Comparison of ENCODE assay signal across 14 cellular contexts in the genomic region with DNA sequence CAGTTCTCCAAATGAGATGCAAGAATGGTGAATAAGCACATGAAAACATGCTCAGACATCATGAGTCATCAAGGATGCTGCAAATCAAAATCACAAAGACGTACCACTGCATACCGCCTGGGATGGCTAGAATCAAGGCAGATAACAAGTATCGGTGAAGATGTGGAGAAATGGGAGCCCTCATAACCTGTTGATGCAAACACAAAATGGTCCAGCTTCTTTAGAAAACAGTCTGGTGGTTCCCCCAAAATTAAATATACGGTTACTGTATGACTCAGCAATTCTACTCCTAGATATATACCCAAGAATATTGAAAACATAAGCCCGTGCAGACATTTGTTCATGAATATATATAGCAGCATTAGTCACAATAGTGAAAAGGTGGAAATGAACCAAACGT. TPM values are rescaled to one million over a fixed set of nuclear protein-coding genes. Genes with fewer than 3 reads are reported as not detected.
DNase-seq lines count a peak whose midpoint lies in the region; ATAC-seq, FAIRE-seq and TF ChIP-seq lines count a peak whose summit lies in the region.
"Had no signal": no experiment of that assay in that cellular context is flagged by ENCODE, and none has a peak within 500 bp of the region (broad histone marks: within the 10 kb centered on the region; RNA-seq: fewer than 3 reads in every experiment).

No MANE protein-coding gene starts in this region.

- H3K4me1 ChIP-seq in H1 (replicated peaks in 1 of 4; ENCODE audit: control insufficient read depth in 3 of 4, insufficient read depth in 4 of 4, low read length in 3 of 4) = 0 out of 7 replicates have a peak, but pooled peaks cover 0 to 3% (median 0%) of the 10 kb centered on the region in 4 experiments
- no peaks in the 10 kb centered on the region for H3K4me1 ChIP-seq in upper lobe of right lung
- H3K4me1 ChIP-seq in CD8-positive, alpha-beta memory T cell (ENCODE audit: insufficient read depth, low read length) = no peaks in the 10 kb centered on the region
- H3K4me1 ChIP-seq: body of pancreas had no signal

- FAIRE-seq in H1 (lab: Jason Lieb, UNC) = no peak

- no peak overlapping the region for H2BK120ac ChIP-seq in H1 (replicated peaks; ENCODE audit: low read depth, low read length)

- H3K4me3 Mint-ChIP-seq in CD8-positive, alpha-beta memory T cell = no peak overlapping the region
- H3K4me3 Mint-ChIP-seq: mesothelial cell of epicardium had no signal

- no peak overlapping the region for H3K18ac ChIP-seq in H1 (ENCODE audit: extremely low read depth, low read length)

- no peak overlapping the region for H2BK20ac ChIP-seq in H1 (ENCODE audit: low read length)

- no peak overlapping the region for H2BK5ac ChIP-seq in H1 (ENCODE audit: low read depth, low read length)

- DNase-seq in H1 (ENCODE audit: low read depth in 1 of 2, low spot score in 2 of 2) (no peak), upper lobe of right lung (no peak), NCI-H524 (lab: John Stamatoyannopoulos, UW) (no peak), medulla oblongata (ENCODE audit: extremely low spot score) (no peak)
- DNase-seq in CD8-positive, alpha-beta memory T cell = no peak
- DNase-seq: body of pancreas, SHP77 had no signal

- no peak overlapping the region for H4K8ac ChIP-seq in H1 (ENCODE audit: extremely low read depth, insufficient read depth, low read length)

- H3K27me3 ChIP-seq in H1 (replicated peaks in 1 of 4; ENCODE audit: control insufficient read depth in 3 of 4, extremely low read depth in 1 of 4, insufficient read depth in 3 of 4, low read length in 3 of 4) (no peaks in the 10 kb centered on the region), upper lobe of right lung (no peaks in the 10 kb centered on the region)
- H3K27me3 ChIP-seq in CD8-positive, alpha-beta memory T cell (ENCODE audit: insufficient read depth, low read length, poor library complexity, severe bottlenecking) = no peaks in the 10 kb centered on the region
- H3K27me3 ChIP-seq: body of pancreas had no signal

- H2BK15ac ChIP-seq in H1 (ENCODE audit: low read length) = no peak overlapping the region

- ATAC-seq in GM18867 (IDR thresholded peaks at IDR 0.05; ENCODE audit: unreplicated experiment) (peak; percentile 56), GM21576 (IDR thresholded peaks at IDR 0.05; ENCODE audit: unreplicated experiment) (peak; percentile 47), HG03432 (IDR thresholded peaks at IDR 0.05; ENCODE audit: unreplicated experiment) (peak; percentile 69), upper lobe of right lung (no peak)
- ATAC-seq: body of pancreas had no signal

- no peak overlapping the region for H3K27ac ChIP-seq in H1 (ENCODE audit: low read depth, low read length)
- no peak overlapping the region for H3K27ac ChIP-seq in upper lobe of right lung
- H3K27ac ChIP-seq in CD8-positive, alpha-beta memory T cell (ENCODE audit: low read depth, low read length) = no peak overlapping the region
- H3K27ac ChIP-seq: body of pancreas had no signal

- no peak overlapping the region for H2AK5ac ChIP-seq in H1 (ENCODE audit: low read depth, low read length)

- intact Hi-C loops in upper lobe of right lung (cut with DNase I) = no loop called here

- POLR2A ChIA-PET in H1 (lab: Charles Lee; ENCODE audit: partially characterized antibody) = no interaction called here
- POLR2A ChIA-PET in CD8-positive, alpha-beta memory T cell (lab: Charles Lee) = no interaction called here

- H3K9me3 Mint-ChIP-seq in CD8-positive, alpha-beta memory T cell = no peaks in the 10 kb centered on the region

- no peaks in the 10 kb centered on the region for H3K23me2 ChIP-seq in H1 (ENCODE audit: low read depth, low read length)

- no peak overlapping the region for H3K14ac ChIP-seq in H1 (ENCODE audit: insufficient read length)

- no peak overlapping the region for H3K56ac ChIP-seq in H1 (replicated peaks; ENCODE audit: insufficient read length, low read depth, low read length)

- H4K91ac ChIP-seq in H1 (replicated peaks; ENCODE audit: insufficient read length, low read length) = no peak overlapping the region

- H3K36me3 Mint-ChIP-seq in CD8-positive, alpha-beta memory T cell = no peaks in the 10 kb centered on the region
- H3K36me3 Mint-ChIP-seq: mesothelial cell of epicardium had no signal

- H3K4ac ChIP-seq in H1 (replicated peaks; ENCODE audit: insufficient read length, low read depth, low read length) = no peak overlapping the region

- TF ChIP-seq EP300 in H1 (IDR thresholded peaks at IDR 0.05; ENCODE audit: borderline replicate concordance in 1 of 2, low read depth in 2 of 2, low read length in 2 of 2) = no peak

- TF ChIP-seq CTCF in H1 (IDR thresholded peaks at IDR 0.05; ENCODE audit: control extremely low read depth in 1 of 3, insufficient read depth in 1 of 3, low read depth in 1 of 3, low read length in 3 of 3) = no peak
- TF ChIP-seq CTCF in upper lobe of right lung (IDR thresholded peaks at IDR 0.05) = no peak

- H2BK12ac ChIP-seq in H1 (ENCODE audit: low read depth, low read length) = no peak overlapping the region

- no peak overlapping the region for H2AFZ ChIP-seq in H1 (ENCODE audit: low read length)

- no peak overlapping the region for H3K4me3 ChIP-seq in H1 (ENCODE audit: extremely low read depth in 1 of 4, insufficient read depth in 2 of 4, low read depth in 3 of 4, low read length in 4 of 4)
- H3K4me3 ChIP-seq in upper lobe of right lung = no peak overlapping the region
- H3K4me3 ChIP-seq in CD8-positive, alpha-beta memory T cell (ENCODE audit: low read length) = no peak overlapping the region
- H3K4me3 ChIP-seq: body of pancreas had no signal

- H3K79me1 ChIP-seq in H1 (ENCODE audit: low read depth, low read length) = no peaks in the 10 kb centered on the region

- CTCF ChIA-PET in H1 (lab: Charles Lee; ENCODE audit: partially characterized antibody) = no interaction called here
- CTCF ChIA-PET in CD8-positive, alpha-beta memory T cell (lab: Charles Lee) = no interaction called here

- no peak overlapping the region for H4K5ac ChIP-seq in H1 (ENCODE audit: insufficient read length, low read depth, low read length)

- no peak for TF ChIP-seq RAD21 in H1 (IDR thresholded peaks at IDR 0.05 in 1 of 2, conservative IDR thresholded peaks at IDR 0.05 in 1 of 2; ENCODE audit: low read depth in 2 of 2, low read length in 2 of 2)

- H3K4me2 ChIP-seq in H1 (ENCODE audit: insufficient read depth in 1 of 2, low read depth in 2 of 2, low read length in 2 of 2) = no peak overlapping the region

- 80% methylated on average over 6 of the region's 6 CpGs; no CpG with 5 or more reads in 1 of the 2 experiments for WGBS in H1 (ENCODE audit: extremely low coverage in 1 of 2, insufficient coverage in 1 of 2, insufficient read length in 1 of 2, insufficient replicate concordance in 2 of 2, low coverage in 1 of 2, low lambda C conversion rate in 2 of 2, missing lambda C conversion rate in 1 of 2), 2 experiments

- H3K27ac Mint-ChIP-seq in CD8-positive, alpha-beta memory T cell = peak overlapping the region in 1 of 8 donors; percentile 58
- H3K27ac Mint-ChIP-seq: mesothelial cell of epicardium had no signal

- H4K20me1 ChIP-seq in H1 (replicated peaks in 1 of 2; ENCODE audit: control insufficient read depth in 1 of 2, insufficient read depth in 2 of 2, low read length in 2 of 2) = no peaks in the 10 kb centered on the region

- H3K36me3 ChIP-seq in H1 (ENCODE audit: control insufficient read depth in 2 of 4, insufficient read depth in 4 of 4, low read length in 3 of 4) (no peaks in the 10 kb centered on the region), upper lobe of right lung (no peaks in the 10 kb centered on the region)
- H3K36me3 ChIP-seq in CD8-positive, alpha-beta memory T cell (ENCODE audit: insufficient read depth, low read length) = no peaks in the 10 kb centered on the region

- H3K23ac ChIP-seq in H1 (ENCODE audit: insufficient read length) = no peak overlapping the region

- peaks cover 3 to 5% of the 10 kb centered on the region in 2 donors for H3K27me3 Mint-ChIP-seq in CD8-positive, alpha-beta memory T cell

- no peak overlapping the region for H3K9ac ChIP-seq in H1 (replicated peaks in 1 of 4; ENCODE audit: extremely low read depth in 1 of 4, low read depth in 3 of 4, low read length in 3 of 4)

- TF ChIP-seq POLR2A in H1 (IDR thresholded peaks at IDR 0.05; ENCODE audit: control extremely low read depth in 1 of 2, low read depth in 2 of 2, low read length in 2 of 2) = no peak

- no peaks in the 10 kb centered on the region for H3K9me3 ChIP-seq in H1 (ENCODE audit: insufficient read depth in 2 of 2, low read depth in 1 of 2, low read length in 1 of 2)
- H3K9me3 ChIP-seq in upper lobe of right lung = no peaks in the 10 kb centered on the region
- H3K9me3 ChIP-seq in CD8-positive, alpha-beta memory T cell (ENCODE audit: low read length) = no peaks in the 10 kb centered on the region
- H3K9me3 ChIP-seq: body of pancreas had no signal

- peaks cover 0 to 8% (median 0%) of the 10 kb centered on the region in 3 donors for H3K4me1 Mint-ChIP-seq in CD8-positive, alpha-beta memory T cell
- H3K4me1 Mint-ChIP-seq: mesothelial cell of epicardium had no signal

- no peaks in the 10 kb centered on the region for H3K79me2 ChIP-seq in H1 (ENCODE audit: control insufficient read depth in 1 of 2, insufficient read depth in 2 of 2, low read length in 2 of 2)

RNA-seq across cellular contexts. Expression of a gene that starts 32.5 kb away (rescaled TPM):
- not detected in 2 replicates for total RNA-seq in H1 (2021; fragmentation: NEBNext Ultra II Directional; extraction: Animal tissue kit (Norgen Biotek cat#: 25700))
- polyA plus RNA-seq in H1 (2011; rRNA removed) = not detected in 2 replicates
- not detected for polyA plus RNA-seq in H1 (2011; cell fraction: cytosol; rRNA removed)
- polyA plus RNA-seq in H1 (2011; cell fraction: nucleus; rRNA removed) = not detected
- polyA plus RNA-seq in H1 (2012, experiment 1 of 2) = not detected in 4 replicates
- polyA plus RNA-seq in H1 (2012, experiment 2 of 2) = 0.55 TPM
- polyA plus RNA-seq in H1 (2013, experiment 1 of 2) = not detected
- not detected for polyA plus RNA-seq in H1 (2013, experiment 2 of 2)
- not detected in 2 replicates for polyA minus RNA-seq in H1 (2011; rRNA and poly(A)+ RNA removed)
- polyA minus RNA-seq in H1 (2011; cell fraction: cytosol; rRNA and poly(A)+ RNA removed) = not detected
- polyA minus RNA-seq in H1 (2011; cell fraction: nucleus; rRNA and poly(A)+ RNA removed) = not detected
- not detected for total RNA-seq in upper lobe of right lung
- total RNA-seq in CD8-positive, alpha-beta memory T cell = not detected
- not detected for polyA plus RNA-seq in CD8-positive, alpha-beta memory T cell
- total RNA-seq: body of pancreas, endothelial cell of umbilical vein, mesothelial cell of epicardium, NCI-H460, pulmonary artery endothelial cell had no signal
- polyA plus RNA-seq: endothelial cell of umbilical vein had no signal

RNA-seq across cellular contexts. Expression of a gene that starts 36.3 kb away (rescaled TPM):
- 0.09 TPM in 1 of 2 replicates, not detected in the other for total RNA-seq in H1 (2021; fragmentation: NEBNext Ultra II Directional; extraction: Animal tissue kit (Norgen Biotek cat#: 25700))
- 0.30 and 0.31 TPM in 2 replicates for polyA plus RNA-seq in H1 (2011; rRNA removed)
- polyA plus RNA-seq in H1 (2011; cell fraction: cytosol; rRNA removed) = 0.25 TPM
- 0.23 TPM for polyA plus RNA-seq in H1 (2011; cell fraction: nucleus; rRNA removed)
- polyA plus RNA-seq in H1 (2012, experiment 1 of 2) = 0.12 to 0.97 TPM (median 0.70 TPM) in 4 replicates
- polyA plus RNA-seq in H1 (2012, experiment 2 of 2) = not detected
- polyA plus RNA-seq in H1 (2013, experiment 1 of 2) = 0.39 TPM
- 0.26 TPM for polyA plus RNA-seq in H1 (2013, experiment 2 of 2)
- polyA minus RNA-seq in H1 (2011; rRNA and poly(A)+ RNA removed) = 0.60 and 1.0 TPM in 2 replicates
- not detected for polyA minus RNA-seq in H1 (2011; cell fraction: cytosol; rRNA and poly(A)+ RNA removed)
- 0.50 TPM for polyA minus RNA-seq in H1 (2011; cell fraction: nucleus; rRNA and poly(A)+ RNA removed)
- total RNA-seq in upper lobe of right lung = 0.46 TPM
- total RNA-seq in CD8-positive, alpha-beta memory T cell = under 1 TPM; 0.11 to 0.53 TPM
- not detected for polyA plus RNA-seq in CD8-positive, alpha-beta memory T cell
